In the genomic region with DNA sequence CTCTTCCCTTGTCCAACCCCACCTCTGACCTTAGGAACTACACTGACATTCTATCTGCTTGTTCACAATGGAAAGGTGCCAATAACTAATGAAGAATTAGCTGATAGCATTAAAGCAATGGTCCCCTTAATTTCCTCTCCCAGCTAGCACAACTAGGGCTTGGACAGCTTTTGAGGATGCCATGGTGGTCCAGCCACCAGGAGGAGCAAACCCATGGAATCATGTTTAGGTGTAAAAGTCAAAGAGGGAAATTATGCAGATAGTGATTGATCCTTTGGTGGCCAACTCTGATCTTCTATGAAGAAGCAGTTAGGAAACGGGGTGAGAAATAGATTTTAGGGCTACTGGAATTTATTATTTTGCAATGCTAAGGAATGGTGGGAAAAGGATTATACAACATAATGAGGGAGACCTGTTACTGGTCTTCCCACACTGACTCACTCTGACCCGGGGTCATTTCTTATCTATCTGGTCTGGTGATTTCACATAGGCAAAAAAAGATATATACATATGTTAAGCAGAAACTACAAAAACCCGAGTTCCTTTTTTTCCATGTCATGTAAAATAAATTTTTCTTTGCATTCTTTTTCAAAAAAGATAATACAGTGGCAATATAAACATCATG, we compare ENCODE assay signal across 1 cellular context.
TF ChIP-seq lines count a peak whose summit lies in the region.

No MANE protein-coding gene starts in this region.

TF ChIP-seq in HCT116, 20 proteins besides CTCF, POLR2A, EP300 and RAD21 (continued from another document):
- TF ChIP-seq, protein P1, sequence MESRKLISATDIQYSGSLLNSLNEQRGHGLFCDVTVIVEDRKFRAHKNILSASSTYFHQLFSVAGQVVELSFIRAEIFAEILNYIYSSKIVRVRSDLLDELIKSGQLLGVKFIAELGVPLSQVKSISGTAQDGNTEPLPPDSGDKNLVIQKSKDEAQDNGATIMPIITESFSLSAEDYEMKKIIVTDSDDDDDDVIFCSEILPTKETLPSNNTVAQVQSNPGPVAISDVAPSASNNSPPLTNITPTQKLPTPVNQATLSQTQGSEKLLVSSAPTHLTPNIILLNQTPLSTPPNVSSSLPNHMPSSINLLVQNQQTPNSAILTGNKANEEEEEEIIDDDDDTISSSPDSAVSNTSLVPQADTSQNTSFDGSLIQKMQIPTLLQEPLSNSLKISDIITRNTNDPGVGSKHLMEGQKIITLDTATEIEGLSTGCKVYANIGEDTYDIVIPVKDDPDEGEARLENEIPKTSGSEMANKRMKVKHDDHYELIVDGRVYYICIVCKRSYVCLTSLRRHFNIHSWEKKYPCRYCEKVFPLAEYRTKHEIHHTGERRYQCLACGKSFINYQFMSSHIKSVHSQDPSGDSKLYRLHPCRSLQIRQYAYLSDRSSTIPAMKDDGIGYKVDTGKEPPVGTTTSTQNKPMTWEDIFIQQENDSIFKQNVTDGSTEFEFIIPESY (IDR thresholded peaks at IDR 0.05; ENCODE audit: extremely low read depth, insufficient replicate concordance, low read length): no peak
- TF ChIP-seq CBX3 (IDR thresholded peaks at IDR 0.05; ENCODE audit: low read depth) (no peak), POLR2AphosphoS5 (IDR thresholded peaks at IDR 0.05; ENCODE audit: low read depth, low read length) (no peak), SRF (IDR thresholded peaks at IDR 0.05; ENCODE audit: low read depth) (no peak), ZFX (IDR thresholded peaks at IDR 0.05) (no peak), TCF7L2 (IDR thresholded peaks at IDR 0.05; ENCODE audit: borderline replicate concordance, extremely low read depth, insufficient read depth, insufficient read length) (no peak), SIN3A (IDR thresholded peaks at IDR 0.05; ENCODE audit: low read depth) (no peak), EZH2 (IDR thresholded peaks at IDR 0.05) (no peak), EGR1 (IDR thresholded peaks at IDR 0.05; ENCODE audit: low read depth) (no peak), ELF1 (IDR thresholded peaks at IDR 0.05; ENCODE audit: borderline replicate concordance, low read depth) (no peak)
- TF ChIP-seq, protein P2, sequence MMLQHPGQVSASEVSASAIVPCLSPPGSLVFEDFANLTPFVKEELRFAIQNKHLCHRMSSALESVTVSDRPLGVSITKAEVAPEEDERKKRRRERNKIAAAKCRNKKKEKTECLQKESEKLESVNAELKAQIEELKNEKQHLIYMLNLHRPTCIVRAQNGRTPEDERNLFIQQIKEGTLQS (IDR thresholded peaks at IDR 0.05): no peak
